ENCODE assay signal across 31 cellular contexts in genomic region chr6:159389695-159390094, GRCh38.
"Had no signal": no experiment of that assay in that cellular context is flagged by ENCODE, and none has a peak within 500 bp of the region (broad histone marks: within the 10 kb centered on the region; RNA-seq: fewer than 3 reads in every experiment).

No MANE protein-coding gene starts in this region.

- H3K36me3 Mint-ChIP-seq: activated CD4-positive, alpha-beta memory T cell treated with anti-CD3 and anti-CD28 coated beads for 36 hours; activated naive CD4-positive, alpha-beta T cell treated with anti-CD3 and anti-CD28 coated beads, Interleukin-2, amount 10 ng/mL, durations not matched to agents 7 days and 5 days; activated naive CD4-positive, alpha-beta T cell treated with anti-CD3 and anti-CD28 coated beads, Interleukin-2, amount 50 U/mL, for 24 hours; activated naive CD8-positive, alpha-beta T cell had no signal

- H3K9me3 Mint-ChIP-seq: activated CD4-positive, alpha-beta memory T cell treated with anti-CD3 and anti-CD28 coated beads for 36 hours; activated CD4-positive, alpha-beta T cell treated with anti-CD3 and anti-CD28 coated beads, Interleukin-2, amount 10 ng/mL, durations not matched to agents 24 days and 14 days; activated T-helper 2 cell treated with anti-CD3 and anti-CD28 coated beads, Interferon-gamma antibody, Interleukin-2, Interleukin-4, amounts not matched to agents 10 μg/mL and 5 μg/mL and 100 μg/mL, durations not matched to agents 14 hours and 24 hours and 36 hours; T-helper 2 cell treated with Interferon-gamma antibody and Interleukin-4, amounts not matched to agents 5 μg/mL and 100 μg/mL, for 36 hours had no signal

- H3K36me3 ChIP-seq: adrenal gland, brain microvascular endothelial cell, breast epithelium had no signal

- H3K9me3 ChIP-seq: adrenal gland, body of pancreas, breast epithelium had no signal

- H3K27ac Mint-ChIP-seq: activated B cell treated with CpG ODN at 0.5 μM for 24 hours; activated CD4-positive, alpha-beta memory T cell treated with anti-CD3 and anti-CD28 coated beads for 36 hours; activated CD4-positive, alpha-beta T cell treated with anti-CD3 and anti-CD28 coated beads, Interleukin-2, amount 10 ng/mL, durations not matched to agents 24 days and 14 days; activated CD8-positive, alpha-beta T cell treated with anti-CD3 and anti-CD28 coated beads for 36 hours; activated naive CD4-positive, alpha-beta T cell treated with anti-CD3 and anti-CD28 coated beads, Interleukin-2, amount 10 ng/mL, durations not matched to agents 7 days and 5 days; activated naive CD4-positive, alpha-beta T cell treated with anti-CD3 and anti-CD28 coated beads, Interleukin-2, amount 50 U/mL, for 24 hours; activated naive CD8-positive, alpha-beta T cell; activated T-helper 2 cell treated with anti-CD3 and anti-CD28 coated beads, Interferon-gamma antibody, Interleukin-2, Interleukin-4, amounts not matched to agents 10 μg/mL and 5 μg/mL and 100 μg/mL, durations not matched to agents 14 hours and 24 hours and 36 hours; T-helper 1 cell treated with Interleukin-12 subunit alpha and Interleukin-12 subunit beta and Interleukin-4 antibody, amounts not matched to agents 30 μg/mL and 1 μg/mL, for 36 hours; T-helper 2 cell treated with Interferon-gamma antibody and Interleukin-4, amounts not matched to agents 5 μg/mL and 100 μg/mL, for 36 hours had no signal

- H3K27ac ChIP-seq: adrenal gland, body of pancreas, brain microvascular endothelial cell, breast epithelium, VCaP had no signal

- ATAC-seq: activated CD8-positive, alpha-beta T cell treated with anti-CD3 and anti-CD28 coated beads for 36 hours; body of pancreas had no signal

- H3K4me3 ChIP-seq: adrenal gland, body of pancreas, breast epithelium had no signal

- H3K27me3 ChIP-seq: adrenal gland, body of pancreas, brain microvascular endothelial cell, breast epithelium had no signal

- H3K4me1 ChIP-seq: adrenal gland, body of pancreas, breast epithelium had no signal

- H3K4me3 Mint-ChIP-seq: activated B cell treated with CpG ODN at 0.5 μM for 24 hours; activated CD4-positive, alpha-beta memory T cell treated with anti-CD3 and anti-CD28 coated beads for 36 hours; activated CD4-positive, alpha-beta T cell treated with anti-CD3 and anti-CD28 coated beads, Interleukin-2, amount 10 ng/mL, durations not matched to agents 24 days and 14 days; activated CD8-positive, alpha-beta T cell treated with anti-CD3 and anti-CD28 coated beads for 36 hours; activated naive CD4-positive, alpha-beta T cell treated with anti-CD3 and anti-CD28 coated beads, Interleukin-2, amount 10 ng/mL, durations not matched to agents 7 days and 5 days; activated naive CD4-positive, alpha-beta T cell treated with anti-CD3 and anti-CD28 coated beads, Interleukin-2, amount 50 U/mL, for 24 hours; activated naive CD8-positive, alpha-beta T cell; T-helper 1 cell treated with Interleukin-12 subunit alpha and Interleukin-12 subunit beta and Interleukin-4 antibody, amounts not matched to agents 30 μg/mL and 1 μg/mL, for 36 hours; T-helper 2 cell treated with Interferon-gamma antibody and Interleukin-4, amounts not matched to agents 5 μg/mL and 100 μg/mL, for 36 hours had no signal

- DNase-seq: activated B cell treated with CpG ODN at 0.5 μM for 24 hours; activated CD4-positive, alpha-beta memory T cell treated with anti-CD3 and anti-CD28 coated beads for 36 hours; activated CD4-positive, alpha-beta T cell treated with anti-CD3 and anti-CD28 coated beads for 4 hours; activated CD4-positive, alpha-beta T cell treated with anti-CD3 and anti-CD28 coated beads, Interleukin-2, amount 10 ng/mL, durations not matched to agents 24 days and 14 days; activated CD4-positive, alpha-beta T cell treated with anti-CD3 and anti-CD28 coated beads, Interleukin-2, amount 50 U/mL, for 1 hour; activated CD4-positive, alpha-beta T cell treated with anti-CD3 and anti-CD28 coated beads, Interleukin-2, amount 50 U/mL, for 4 hours; activated CD4-positive, CD25-positive, alpha-beta regulatory T cell treated with anti-CD3 and anti-CD28 coated beads, Interleukin-2, amount 50 U/mL, for 72 hours; activated CD8-positive, alpha-beta memory T cell treated with anti-CD3 and anti-CD28 coated beads, Interleukin-2, amount 50 U/mL, for 4 hours; activated CD8-positive, alpha-beta T cell treated with anti-CD3 and anti-CD28 coated beads for 36 hours; activated effector memory CD4-positive, alpha-beta T cell treated with Interleukin-2 at 50 U/mL for 16 hours; activated gamma-delta T cell; activated naive CD4-positive, alpha-beta T cell treated with anti-CD3 and anti-CD28 coated beads, Interleukin-2, amount 10 ng/mL, durations not matched to agents 7 days and 5 days; activated naive CD4-positive, alpha-beta T cell treated with Interleukin-2 at 50 U/mL for 16 hours; activated T-cell treated with anti-CD3 and anti-CD28 coated beads for 4 hours; activated T-cell treated with anti-CD3 and anti-CD28 coated beads, Interleukin-2, amount 50 U/mL, for 1 hour; activated T-cell treated with anti-CD3 and anti-CD28 coated beads, Interleukin-2, amount 50 U/mL, for 48 hours; amniotic stem cell; body of pancreas; brain microvascular endothelial cell; central memory CD4-positive, alpha-beta T cell; T-helper 1 cell; T-helper 2 cell; T-helper 9 cell had no signal

- H3K4me1 Mint-ChIP-seq: activated B cell treated with CpG ODN at 0.5 μM for 24 hours; activated CD4-positive, alpha-beta T cell treated with anti-CD3 and anti-CD28 coated beads, Interleukin-2, amount 10 ng/mL, durations not matched to agents 24 days and 14 days; activated naive CD4-positive, alpha-beta T cell treated with anti-CD3 and anti-CD28 coated beads, Interleukin-2, amount 10 ng/mL, durations not matched to agents 7 days and 5 days; activated naive CD4-positive, alpha-beta T cell treated with anti-CD3 and anti-CD28 coated beads, Interleukin-2, amount 50 U/mL, for 24 hours had no signal
